Comparison of ENCODE assay signal across 9 cellular contexts in genomic region chr3:50260942-50261441, GRCh38. TPM values are rescaled to one million over a fixed set of nuclear protein-coding genes. Genes with fewer than 3 reads are reported as not detected.
DNase-seq lines count a peak whose midpoint lies in the region; ATAC-seq and TF ChIP-seq lines count a peak whose summit lies in the region.
"Had no signal": no experiment of that assay in that cellular context is flagged by ENCODE, and none has a peak within 500 bp of the region (broad histone marks: within the 10 kb centered on the region; RNA-seq: fewer than 3 reads in every experiment).

No MANE protein-coding gene starts in this region.

- POLR2A ChIA-PET in A673 (lab: Charles Lee; ENCODE audit: low non-redundant PET) = no interaction called here

- peak overlapping the region; percentile 59 for H3K4me2 ChIP-seq in neural cell (ENCODE audit: low read length)

- no TSS peak for BruUV-seq in A673 (replicated peaks; lab: Mats Ljungman, UMichigan)

- TF ChIP-seq CTCF in A673 (conservative IDR thresholded peaks at IDR 0.05; ENCODE audit: low read depth, low read length) = no peak
- TF ChIP-seq CTCF in LNCaP clone FGC (IDR thresholded peaks at IDR 0.05; ENCODE audit: control insufficient read depth, extremely low read depth, insufficient read depth) = no peak
- no peak for TF ChIP-seq CTCF in dorsolateral prefrontal cortex (IDR thresholded peaks at IDR 0.05 in 54 of 56, conservative IDR thresholded peaks at IDR 0.05 in 2 of 56; ENCODE audit: low read depth in 1 of 56, partially characterized antibody in 56 of 56)
- TF ChIP-seq CTCF in neural cell (IDR thresholded peaks at IDR 0.05; ENCODE audit: poor library complexity, severe bottlenecking) = no peak

- H3K27me3 ChIP-seq in A673 (replicated peaks; ENCODE audit: insufficient read depth, low read depth, low read length, poor library complexity) (no peaks in the 10 kb centered on the region), dorsolateral prefrontal cortex (no peaks in the 10 kb centered on the region), neural cell (ENCODE audit: insufficient read depth, low read depth, low read length) (no peaks in the 10 kb centered on the region)

- peaks cover 15% of the 10 kb centered on the region for H3K36me3 ChIP-seq in A673 (ENCODE audit: insufficient read depth, low read length, poor library complexity, severe bottlenecking)
- peaks cover 5% of the 10 kb centered on the region for H3K36me3 ChIP-seq in neural cell (ENCODE audit: insufficient read depth, low read length)

- peaks cover 5% of the 10 kb centered on the region for H3F3A ChIP-seq in neural cell (ENCODE audit: insufficient read depth, low read length, poor library complexity, severe bottlenecking)

- H3K27ac ChIP-seq in A673 (ENCODE audit: low read depth, low read length, poor library complexity, severe bottlenecking) (peak overlapping the region; percentile 82), dorsolateral prefrontal cortex (peak overlapping the region; percentile 98 to 100 (median 100)), neural cell (ENCODE audit: low read length) (peak overlapping the region; percentile 90)

- intact Hi-C loops in A673 (cut with micrococcal nuclease; ENCODE audit: unreplicated experiment) = loop anchor here (10.0 kb wide), 1 partner anchor 136 kb away; no protein-coding TSS in a partner anchor
- intact Hi-C loops in dorsolateral prefrontal cortex (cut with DNase I) = no loop called here

- H4K20me1 ChIP-seq in neural cell (ENCODE audit: insufficient read depth) = no peaks in the 10 kb centered on the region

- CTCF ChIA-PET in A673 (lab: Charles Lee) = interaction anchor here (1.0 kb wide), 1 partner anchor 14 kb away, joined by 3 read pairs; no protein-coding TSS in a partner anchor

- H3K4me3 ChIP-seq in A673 (ENCODE audit: low read depth, low read length, poor library complexity, severe bottlenecking) = peak overlapping the region; percentile 53
- H3K4me3 ChIP-seq in LNCaP clone FGC (ENCODE audit: low read depth, low read length) = peak overlapping the region; percentile 66
- peak overlapping the region; percentile 46 to 80 (median 68) for H3K4me3 ChIP-seq in dorsolateral prefrontal cortex
- peak overlapping the region; percentile 69 for H3K4me3 ChIP-seq in neural cell (ENCODE audit: low read length)

- TF ChIP-seq RAD21 in neural cell (conservative IDR thresholded peaks at IDR 0.05) = no peak

- no peaks in the 10 kb centered on the region for H3K9me2 ChIP-seq in neural cell (ENCODE audit: insufficient read depth, low read length)

- H2AFZ ChIP-seq in neural cell (ENCODE audit: low read depth, low read length) = no peak overlapping the region

- ATAC-seq in HG03520 (IDR thresholded peaks at IDR 0.05; ENCODE audit: unreplicated experiment) (no peak), HG02759 (IDR thresholded peaks at IDR 0.05; ENCODE audit: unreplicated experiment) (no peak)

- no peaks in the 10 kb centered on the region for H3K79me2 ChIP-seq in neural cell (replicated peaks; ENCODE audit: insufficient read depth, low read length)

- H3K9me3 ChIP-seq in A673 (ENCODE audit: low read depth, low read length, poor library complexity, severe bottlenecking) (no peaks in the 10 kb centered on the region), neural cell (ENCODE audit: low read length) (no peaks in the 10 kb centered on the region)

- H3K9ac ChIP-seq in neural cell (ENCODE audit: low read length) = peak overlapping the region; percentile 95

- TF ChIP-seq EP300 in neural cell (conservative IDR thresholded peaks at IDR 0.05; ENCODE audit: poor library complexity, severe bottlenecking) = no peak

- peaks cover 14% of the 10 kb centered on the region for H3K4me1 ChIP-seq in A673 (ENCODE audit: insufficient read depth, low read length, poor library complexity, severe bottlenecking)

- DNase-seq in A673 (ENCODE audit: low spot score) (no peak), LNCaP clone FGC (ENCODE audit: low read depth) (no peak), dorsolateral prefrontal cortex (no peak), SW480 (ENCODE audit: low spot score) (no peak), A172 (ENCODE audit: low spot score) (no peak)
- DNase-seq: natural killer cell had no signal

TF ChIP-seq in neural cell, 6 proteins besides CTCF, POLR2A, EP300 and RAD21:
- no peak for TF ChIP-seq SMC3 (conservative IDR thresholded peaks at IDR 0.05; ENCODE audit: poor library complexity)
- no peak for TF ChIP-seq REST (IDR thresholded peaks at IDR 0.05; ENCODE audit: borderline replicate concordance)
- no peak for TF ChIP-seq TAF1 (IDR thresholded peaks at IDR 0.05; ENCODE audit: low read depth)
- TF ChIP-seq EZH2 (IDR thresholded peaks at IDR 0.05; ENCODE audit: borderline replicate concordance, insufficient read depth, low read length, poor library complexity, severe bottlenecking) = no peak
- TF ChIP-seq MXI1 (conservative IDR thresholded peaks at IDR 0.05; ENCODE audit: poor library complexity, severe bottlenecking) = no peak
- TF ChIP-seq POLR2AphosphoS5 (IDR thresholded peaks at IDR 0.05) = no peak

RNA-seq across cellular contexts. Expression of gene SEMA3B, which starts 8.0 kb away (rescaled TPM):
- total RNA-seq in A673 (2021) (0.43 and 2.0 TPM in 2 replicates), dorsolateral prefrontal cortex (100 to 1,000 TPM in 85 of 120 experiments, 10 to 100 TPM in 35; 36.0 to 486 (median 135) TPM)
- polyA plus RNA-seq in neural cell = 7.8 and 9.6 TPM in 2 replicates
- polyA minus RNA-seq in neural cell = 2.2 and 3.4 TPM in 2 replicates
- total RNA-seq in A172 (2014; rRNA removed; shearing (Covaris generic)) = 22.9 and 26.3 TPM in 2 replicates

RNA-seq across cellular contexts. Expression of gene LSMEM2, which starts 17.9 kb away (rescaled TPM):
- not detected in 2 replicates for total RNA-seq in A673 (2021)
- total RNA-seq in dorsolateral prefrontal cortex = 1 to 10 TPM in 95 of 120 experiments, under 1 TPM in 23, not detected in 2; 0.31 to 7.4 (median 1.7) TPM
- not detected in 2 replicates for polyA plus RNA-seq in neural cell
- not detected in 2 replicates for polyA minus RNA-seq in neural cell
- not detected in 2 replicates for total RNA-seq in A172 (2014; rRNA removed; shearing (Covaris generic))
- total RNA-seq: natural killer cell had no signal

RNA-seq across cellular contexts. Expression of gene GNAI2, which starts 25.0 kb away (rescaled TPM):
- total RNA-seq in A673 (2021) (115 and 124 TPM in 2 replicates), dorsolateral prefrontal cortex (100 to 1,000 TPM; 117 to 240 (median 161) TPM)
- 81.6 and 101 TPM in 2 replicates for polyA plus RNA-seq in neural cell
- 79.0 and 79.4 TPM in 2 replicates for polyA minus RNA-seq in neural cell
- 247 and 283 TPM in 2 replicates for total RNA-seq in A172 (2014; rRNA removed; shearing (Covaris generic))

RNA-seq across cellular contexts. Expression of gene IFRD2, which starts 31.2 kb away (rescaled TPM):
- 62.2 and 77.4 TPM in 2 replicates for total RNA-seq in A673 (2021)
- total RNA-seq in dorsolateral prefrontal cortex = 10 to 100 TPM; 15.0 to 46.2 (median 28.8) TPM
- 41.8 and 76.4 TPM in 2 replicates for polyA plus RNA-seq in neural cell
- 10.1 and 21.4 TPM in 2 replicates for polyA minus RNA-seq in neural cell
- 120 and 129 TPM in 2 replicates for total RNA-seq in A172 (2014; rRNA removed; shearing (Covaris generic))

RNA-seq across cellular contexts. Expression of gene HYAL3, which starts 38.2 kb away (rescaled TPM):
- total RNA-seq in A673 (2021) = 3.0 and 3.7 TPM in 2 replicates
- 10 to 100 TPM in 25 of 120 experiments, 1 to 10 TPM in 95; 3.0 to 14.8 (median 8.4) TPM for total RNA-seq in dorsolateral prefrontal cortex
- 8.8 and 9.1 TPM in 2 replicates for polyA plus RNA-seq in neural cell
- polyA minus RNA-seq in neural cell = 2.7 and 6.1 TPM in 2 replicates
- total RNA-seq in A172 (2014; rRNA removed; shearing (Covaris generic)) = 7.5 and 9.7 TPM in 2 replicates
